16 cellular contexts compared by ENCODE assay signal in genomic region chr4:179695175-179695574, GRCh38.
DNase-seq lines count a peak whose midpoint lies in the region; ATAC-seq lines count a peak whose summit lies in the region.
"Had no signal": no experiment of that assay in that cellular context is flagged by ENCODE, and none has a peak within 500 bp of the region (broad histone marks: within the 10 kb centered on the region; RNA-seq: fewer than 3 reads in every experiment).

No MANE protein-coding gene starts in this region.

- ATAC-seq in HG02852 (IDR thresholded peaks at IDR 0.05; ENCODE audit: unreplicated experiment): no peak
- no peak for ATAC-seq in GM19467 (IDR thresholded peaks at IDR 0.05; ENCODE audit: unreplicated experiment)
- ATAC-seq in sciatic nerve: no peak
- ATAC-seq: gastroesophageal sphincter; stimulated activated naive B cell treated with anti-CD40 and anti-IgM and Interleukin-4, amounts not matched to agents 10 μg/mL and 1 μg/mL and 100 μg/mL, for 72 hours had no signal

- DNase-seq in ELR (ENCODE audit: low read depth): peak; percentile 88
- peak; percentile 5 for DNase-seq in NCI-H69 (lab: John Stamatoyannopoulos, UW)
- peak; percentile 65 for DNase-seq in astrocyte of the hippocampus (ENCODE audit: low read depth, low spot score)
- peak; percentile 58 for DNase-seq in glomerular visceral epithelial cell (ENCODE audit: extremely low spot score)
- no peak for DNase-seq in SK-N-DZ (ENCODE audit: low spot score)
- no peak for DNase-seq in sciatic nerve (ENCODE audit: low spot score)
- DNase-seq: activated gamma-delta T cell treated with Interleukin-2 at 50 U/mL for 16 hours; AML-193; effector CD8-positive, alpha-beta T cell; NCI-H1105; NCI-H2171 treated with DMSO at 0.1 percent for 48 hours; stimulated activated naive B cell treated with anti-CD40 and anti-IgM and Interleukin-4, amounts not matched to agents 10 μg/mL and 1 μg/mL and 100 μg/mL, for 72 hours; WERI-Rb-1 had no signal

- intact Hi-C loops in sciatic nerve (cut with DNase I): no loop called here

Comparison
In these comparisons a context has a peak if more than half of its experiments do, and no peak if none do; other contexts are left out.
1. DNase-seq: peak in ELR (single experiment), NCI-H69 (single experiment), astrocyte of the hippocampus (single experiment) and glomerular visceral epithelial cell (single experiment); none in SK-N-DZ (single experiment) and sciatic nerve (single experiment).